ENCODE assay signal across 14 cellular contexts in the genomic region with DNA sequence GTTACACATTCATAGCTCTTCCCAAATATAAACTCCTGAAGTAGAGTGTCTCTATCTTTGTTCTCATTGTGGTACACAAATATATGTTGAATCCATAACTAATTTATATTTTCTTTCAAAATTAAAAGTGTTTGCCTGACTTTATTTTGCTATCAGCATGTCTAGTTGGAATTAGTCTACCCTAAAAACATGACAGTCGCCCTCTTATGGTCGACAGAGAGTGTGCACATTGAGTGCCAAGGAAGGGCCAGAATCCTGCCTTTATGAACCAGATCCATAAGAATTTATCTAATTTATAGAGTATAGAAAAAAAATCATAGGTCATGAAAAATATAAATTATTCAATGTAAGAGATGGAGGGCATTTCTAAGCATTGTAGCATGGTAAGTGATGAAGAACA. TPM values are rescaled to one million over a fixed set of nuclear protein-coding genes. Genes with fewer than 3 reads are reported as not detected.
A peak's percentile ranks its signal among the peaks of the same experiment; 100 is the strongest.
DNase-seq lines count a peak whose midpoint lies in the region; ATAC-seq and TF ChIP-seq lines count a peak whose summit lies in the region.
"Had no signal": no experiment of that assay in that cellular context is flagged by ENCODE, and none has a peak within 500 bp of the region (broad histone marks: within the 10 kb centered on the region; RNA-seq: fewer than 3 reads in every experiment).

No MANE protein-coding gene starts in this region.

- H3K4me3 Mint-ChIP-seq in nephron progenitor cell: no peak overlapping the region
- no peak overlapping the region for H3K4me3 Mint-ChIP-seq in stimulated activated naive B cell treated with anti-CD40 and anti-IgM and Interleukin-4, amounts not matched to agents 10 μg/mL and 1 μg/mL and 100 μg/mL, for 72 hours
- H3K4me3 Mint-ChIP-seq: nephron had no signal

- no peaks in the 10 kb centered on the region for H3K4me1 Mint-ChIP-seq in nephron progenitor cell
- no peaks in the 10 kb centered on the region for H3K4me1 Mint-ChIP-seq in stimulated activated naive B cell treated with anti-CD40 and anti-IgM and Interleukin-4, amounts not matched to agents 10 μg/mL and 1 μg/mL and 100 μg/mL, for 72 hours
- H3K4me1 Mint-ChIP-seq: nephron had no signal

- H3K27me3 Mint-ChIP-seq in nephron progenitor cell (ENCODE audit: low read depth, poor library complexity): no peaks in the 10 kb centered on the region
- no peaks in the 10 kb centered on the region for H3K27me3 Mint-ChIP-seq in stimulated activated naive B cell treated with anti-CD40 and anti-IgM and Interleukin-4, amounts not matched to agents 10 μg/mL and 1 μg/mL and 100 μg/mL, for 72 hours

- TF ChIP-seq CTCF in GM12865 (IDR thresholded peaks at IDR 0.05; ENCODE audit: insufficient read depth, low read depth, low read length, missing control alignments) (peak; percentile 49), nephron progenitor cell (IDR thresholded peaks at IDR 0.05) (peak; percentile 48)

- no peak overlapping the region for H3K4me3 ChIP-seq in GM12865 (ENCODE audit: low read depth, low read length)
- H3K4me3 ChIP-seq: testis had no signal

- no peak overlapping the region for H3K27ac Mint-ChIP-seq in nephron progenitor cell
- no peak overlapping the region for H3K27ac Mint-ChIP-seq in stimulated activated naive B cell treated with anti-CD40 and anti-IgM and Interleukin-4, amounts not matched to agents 10 μg/mL and 1 μg/mL and 100 μg/mL, for 72 hours
- H3K27ac Mint-ChIP-seq: activated T-helper 2 cell treated with anti-CD3 and anti-CD28 coated beads, Interferon-gamma antibody, Interleukin-2, Interleukin-4, amounts not matched to agents 10 μg/mL and 5 μg/mL and 100 μg/mL, durations not matched to agents 14 hours and 24 hours and 36 hours; nephron had no signal

- ATAC-seq in HG02678 (IDR thresholded peaks at IDR 0.05; ENCODE audit: unreplicated experiment) (peak; percentile 53), HG02884 (IDR thresholded peaks at IDR 0.05; ENCODE audit: unreplicated experiment) (no peak)
- ATAC-seq in stimulated activated naive B cell treated with anti-CD40 and anti-IgM and Interleukin-4, amounts not matched to agents 10 μg/mL and 1 μg/mL and 100 μg/mL, for 72 hours (replicated peaks): no peak

- H3K36me3 Mint-ChIP-seq in nephron progenitor cell (ENCODE audit: low read depth): no peaks in the 10 kb centered on the region
- no peaks in the 10 kb centered on the region for H3K36me3 Mint-ChIP-seq in stimulated activated naive B cell treated with anti-CD40 and anti-IgM and Interleukin-4, amounts not matched to agents 10 μg/mL and 1 μg/mL and 100 μg/mL, for 72 hours

- in situ Hi-C loops in SK-MEL-5 (cut with HindIII; ENCODE audit: low pct_unique_long_range_greater_than_20kb, low sequenced_read_pairs): no loop called here

- DNase-seq in GM12865 (ENCODE audit: low read depth) (peak; percentile 15), SK-MEL-5 (ENCODE audit: low read depth, low spot score) (peak; percentile 42), nephron progenitor cell (peak; percentile 5), NCI-H2029 (lab: John Stamatoyannopoulos, UW) (no peak)
- DNase-seq in stimulated activated naive B cell treated with anti-CD40 and anti-IgM and Interleukin-4, amounts not matched to agents 10 μg/mL and 1 μg/mL and 100 μg/mL, for 72 hours: no peak
- DNase-seq: NCI-H524; stimulated activated CD4-positive, alpha-beta T cell treated with anti-CD3 and anti-CD28 coated beads, Interleukin-4, amount 100 ng/mL, for 24 hours; T1000; testis had no signal

- no peaks in the 10 kb centered on the region for H3K9me3 Mint-ChIP-seq in nephron progenitor cell
- H3K9me3 Mint-ChIP-seq in stimulated activated naive B cell treated with anti-CD40 and anti-IgM and Interleukin-4, amounts not matched to agents 10 μg/mL and 1 μg/mL and 100 μg/mL, for 72 hours: peaks cover 0 to 3% of the 10 kb centered on the region in 2 donors
- H3K9me3 Mint-ChIP-seq: activated T-helper 2 cell treated with anti-CD3 and anti-CD28 coated beads, Interferon-gamma antibody, Interleukin-2, Interleukin-4, amounts not matched to agents 10 μg/mL and 5 μg/mL and 100 μg/mL, durations not matched to agents 14 hours and 24 hours and 36 hours; nephron had no signal

RNA-seq across cellular contexts. Expression of gene DEFB112, which starts 12.3 kb away (rescaled TPM):
- not detected in 2 replicates for total RNA-seq in SK-MEL-5 (2014; rRNA removed; shearing (Covaris generic))
- not detected in 2 replicates for polyA plus RNA-seq in SK-MEL-5 (2015; cell fraction: cytosol; rRNA removed)
- polyA plus RNA-seq in SK-MEL-5 (2015; cell fraction: nucleus; rRNA removed): not detected in 2 replicates
- total RNA-seq: activated T-helper 2 cell treated with anti-CD3 and anti-CD28 coated beads, Interferon-gamma antibody, Interleukin-2, Interleukin-4, amounts not matched to agents 10 μg/mL and 5 μg/mL and 100 μg/mL, durations not matched to agents 14 hours and 24 hours and 36 hours; glomerular endothelial cell; testis had no signal

RNA-seq across cellular contexts. Expression of gene DEFB110, which starts 40.3 kb away (rescaled TPM):
- total RNA-seq in SK-MEL-5 (2014; rRNA removed; shearing (Covaris generic)): not detected in 2 replicates
- polyA plus RNA-seq in SK-MEL-5 (2015; cell fraction: cytosol; rRNA removed): not detected in 2 replicates
- polyA plus RNA-seq in SK-MEL-5 (2015; cell fraction: nucleus; rRNA removed): not detected in 2 replicates
- total RNA-seq: activated T-helper 2 cell treated with anti-CD3 and anti-CD28 coated beads, Interferon-gamma antibody, Interleukin-2, Interleukin-4, amounts not matched to agents 10 μg/mL and 5 μg/mL and 100 μg/mL, durations not matched to agents 14 hours and 24 hours and 36 hours; glomerular endothelial cell; testis had no signal

Comparison
In these comparisons a context has a peak if more than half of its experiments do, and no peak if none do; other contexts are left out.
1. DNase-seq: peak in GM12865 (single experiment), SK-MEL-5 (single experiment) and nephron progenitor cell (single experiment); none in stimulated activated naive B cell treated with anti-CD40 and anti-IgM and Interleukin-4, amounts not matched to agents 10 μg/mL and 1 μg/mL and 100 μg/mL, for 72 hours (single experiment) and NCI-H2029 (single experiment).